Comparison of ENCODE assay signal across 8 cellular contexts in the genomic region with DNA sequence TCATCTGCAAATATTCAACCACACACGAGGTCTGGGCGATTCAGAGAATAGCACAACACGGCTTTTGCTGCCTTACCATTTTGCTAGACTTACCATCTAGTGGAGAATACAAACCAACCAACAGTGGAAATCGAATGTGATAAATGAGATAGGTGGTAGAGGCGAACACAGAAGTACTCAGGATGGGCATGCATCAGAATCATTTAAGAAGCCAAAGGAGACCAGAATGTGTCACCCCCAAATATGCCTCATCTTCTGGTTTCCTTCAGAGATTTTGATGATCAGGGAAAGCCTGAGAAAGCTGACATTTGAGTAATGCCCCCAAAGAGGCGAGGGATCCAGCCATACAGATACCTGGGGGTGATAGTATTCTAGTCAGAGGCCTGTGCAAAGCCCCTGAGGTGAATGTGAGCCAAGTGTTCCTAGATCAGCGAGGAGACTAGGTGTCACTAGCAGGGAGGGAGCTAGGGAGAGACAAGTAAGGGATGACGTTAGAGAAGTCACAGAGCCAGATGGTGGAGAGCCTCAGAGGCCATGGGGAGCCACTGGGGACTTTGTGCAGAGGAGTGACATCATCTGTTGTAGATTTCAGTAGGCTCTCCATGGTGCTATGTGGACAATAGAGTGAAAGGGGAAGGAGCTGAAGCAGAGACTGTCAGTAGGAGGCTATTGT. TPM values are rescaled to one million over a fixed set of nuclear protein-coding genes. Genes with fewer than 3 reads are reported as not detected.
DNase-seq lines count a peak whose midpoint lies in the region; ATAC-seq and TF ChIP-seq lines count a peak whose summit lies in the region.

No MANE protein-coding gene starts in this region.

- H3K4me3 ChIP-seq in PC-3 (ENCODE audit: low read length) (peak overlapping the region; percentile 88), spleen (peak overlapping the region in 3 of 8 donors; percentile 49 to 77 (median 59))

- peak overlapping the region; percentile 99 for H3K4me2 ChIP-seq in PC-3 (ENCODE audit: low read length)

- CTCF ChIA-PET in PC-3 (lab: Charles Lee) = interaction anchor here (1.0 kb wide), 1 partner anchor 756 kb away, joined by 6 read pairs; a partner anchor contains a TSS

- peaks cover 64% of the 10 kb centered on the region for H3K79me2 ChIP-seq in PC-3 (ENCODE audit: low read length)

- peaks cover 3% of the 10 kb centered on the region for H3F3A ChIP-seq in PC-3 (ENCODE audit: low read length, unreplicated experiment)

- H3K27ac Mint-ChIP-seq in effector memory CD8-positive, alpha-beta T cell = peak overlapping the region; percentile 92 to 95

- TF ChIP-seq POLR2A in spleen (IDR thresholded peaks at IDR 0.05) = no peak

- intact Hi-C loops in PC-3 (cut with micrococcal nuclease) (no loop called here), spleen (cut with DNase I; ENCODE audit: low total_unique reads) (no loop called here)

- DNase-seq in activated effector memory CD4-positive, alpha-beta T cell treated with anti-CD3 and anti-CD28 coated beads, Interleukin-2, amount 50 U/mL, for 16 hours = peak; percentile 65
- no peak for DNase-seq in activated effector memory CD4-positive, alpha-beta T cell treated with Interleukin-2 at 50 U/mL for 16 hours
- DNase-seq in PC-3 (no peak), spleen (no peak), HPDE6-E6E7 (ENCODE audit: extremely low spot score) (no peak), NCI-H2029 (lab: John Stamatoyannopoulos, UW) (no peak)
- no peak for DNase-seq in effector memory CD8-positive, alpha-beta T cell
- DNase-seq in activated CD4-positive, CD25-positive, alpha-beta regulatory T cell (lab: John Stamatoyannopoulos, UW) = no peak

- H3K9me3 Mint-ChIP-seq in effector memory CD8-positive, alpha-beta T cell = no peaks in the 10 kb centered on the region

- POLR2A ChIA-PET in PC-3 (lab: Charles Lee; ENCODE audit: unreplicated experiment) = no interaction called here

- H3K36me3 ChIP-seq in PC-3 (ENCODE audit: low read depth, low read length) (peaks cover 21% of the 10 kb centered on the region; the same call in 1 of the 2 replicates), spleen (no peaks in the 10 kb centered on the region)

- H2AFZ ChIP-seq in PC-3 (ENCODE audit: low read length) = no peak overlapping the region

- H3K27ac ChIP-seq in PC-3 (ENCODE audit: low read length) (peak overlapping the region; percentile 93), spleen (peak overlapping the region in 7 of 8 donors; percentile 75 to 94 (median 89))

- no peaks in the 10 kb centered on the region for H3K27me3 ChIP-seq in PC-3 (ENCODE audit: low read length)
- no peaks in the 10 kb centered on the region for H3K27me3 ChIP-seq in spleen (replicated peaks in 1 of 7)

- H3K4me1 ChIP-seq in PC-3 (ENCODE audit: insufficient read depth, low read length) = peaks cover 31% of the 10 kb centered on the region
- peaks cover 0 to 67% (median 41%) of the 10 kb centered on the region in 6 donors for H3K4me1 ChIP-seq in spleen

- H3K9ac ChIP-seq in PC-3 (ENCODE audit: low read length) = no peak overlapping the region

- TF ChIP-seq CTCF in PC-3 (conservative IDR thresholded peaks at IDR 0.05; ENCODE audit: low read depth, low read length) (no peak), spleen (IDR thresholded peaks at IDR 0.05 in 8 of 11, conservative IDR thresholded peaks at IDR 0.05 in 3 of 11) (no peak)

- ATAC-seq in PC-3 = no peak
- peak; percentile 16 for ATAC-seq in effector memory CD8-positive, alpha-beta T cell (replicated peaks)

- 47 to 59% (median 50%) methylated on average over 7 to 8 of the region's 8 CpGs for WGBS in spleen, 5 donors

- no peaks in the 10 kb centered on the region for H4K20me1 ChIP-seq in PC-3 (ENCODE audit: low read length)

- H3K9me2 ChIP-seq in PC-3 (replicated peaks; ENCODE audit: low read length) = no peaks in the 10 kb centered on the region

- no TSS peak for BruUV-seq in PC-3 (replicated peaks; lab: Mats Ljungman, UMichigan)

- peaks cover 16% of the 10 kb centered on the region for H3K36me3 Mint-ChIP-seq in effector memory CD8-positive, alpha-beta T cell (ENCODE audit: insufficient read depth)

- H3K4me1 Mint-ChIP-seq in effector memory CD8-positive, alpha-beta T cell (ENCODE audit: low read depth in 2 of 2) = peaks cover 32 to 35% of the 10 kb centered on the region in 2 donors

- peak overlapping the region; percentile 88 to 89 for H3K4me3 Mint-ChIP-seq in effector memory CD8-positive, alpha-beta T cell

- H3K27me3 Mint-ChIP-seq in effector memory CD8-positive, alpha-beta T cell = no peaks in the 10 kb centered on the region

- H3K9me3 ChIP-seq in PC-3 (ENCODE audit: low read length) = peaks cover 13% of the 10 kb centered on the region
- no peaks in the 10 kb centered on the region for H3K9me3 ChIP-seq in spleen

RNA-seq across cellular contexts. Expression of a gene that starts 1.7 kb away (rescaled TPM):
- 31.8 and 39.0 TPM in 2 replicates for total RNA-seq in PC-3 (2014; rRNA removed)
- 10 to 100 TPM; 34.7 to 52.1 (median 42.7) TPM for total RNA-seq in spleen
- polyA plus RNA-seq in spleen = 10 to 100 TPM; 10.6 to 18.0 (median 16.3) TPM
